Comparison of ENCODE assay signal across 23 cellular contexts in genomic region chr4:16692493-16692892, GRCh38.
DNase-seq lines count a peak whose midpoint lies in the region; ATAC-seq and TF ChIP-seq lines count a peak whose summit lies in the region.
"Had no signal": no experiment of that assay in that cellular context is flagged by ENCODE, and none has a peak within 500 bp of the region (broad histone marks: within the 10 kb centered on the region; RNA-seq: fewer than 3 reads in every experiment).

No MANE protein-coding gene starts in this region.

- POLR2A ChIA-PET in AG04450 (lab: Yijun Ruan, JAX) = no interaction called here
- POLR2A ChIA-PET in PC-3 (lab: Charles Lee; ENCODE audit: unreplicated experiment) = no interaction called here

- H3K9me3 ChIP-seq in AG04450 (ENCODE audit: control insufficient read depth, insufficient read depth, low read length) = no peaks in the 10 kb centered on the region
- H3K9me3 ChIP-seq in PC-3 (ENCODE audit: low read length) = no peaks in the 10 kb centered on the region
- no peaks in the 10 kb centered on the region for H3K9me3 ChIP-seq in esophagus muscularis mucosa
- H3K9me3 ChIP-seq: prostate gland, spleen had no signal

- no peaks in the 10 kb centered on the region for H3K79me2 ChIP-seq in PC-3 (ENCODE audit: low read length)

- in situ Hi-C loops in KBM-7 (cut with MboI; ENCODE audit: low pct_unique_long_range_greater_than_20kb, low sequenced_read_pairs) = no loop called here

- WGBS in esophagus muscularis mucosa = 41% methylated on average over 2 of the region's 2 CpGs

- H3K4me3 ChIP-seq in AG04450 (ENCODE audit: low read depth, low read length) (no peak overlapping the region), PC-3 (ENCODE audit: low read length) (no peak overlapping the region), esophagus muscularis mucosa (no peak overlapping the region), rectal smooth muscle tissue (ENCODE audit: low read length) (no peak overlapping the region)
- H3K4me3 ChIP-seq: prostate gland, spleen had no signal

- 0 out of 2 replicates have a peak overlapping the region, but pooled peaks have one; percentile 7 for H3K4me2 ChIP-seq in PC-3 (ENCODE audit: low read length)

- H3K27ac ChIP-seq in AG04450 (ENCODE audit: low read depth, low read length) = peak overlapping the region; percentile 34
- H3K27ac ChIP-seq in PC-3 (ENCODE audit: low read length) = no peak overlapping the region
- peak overlapping the region; percentile 60 to 68 (median 64) for H3K27ac ChIP-seq in esophagus muscularis mucosa (replicated peaks in 1 of 4)
- peak overlapping the region; percentile 4 for H3K27ac ChIP-seq in rectal smooth muscle tissue (ENCODE audit: low read depth, low read length)

- no peaks in the 10 kb centered on the region for H4K20me1 ChIP-seq in PC-3 (ENCODE audit: low read length)

- H3K4me1 ChIP-seq in PC-3 (ENCODE audit: insufficient read depth, low read length) (peaks cover 7% of the 10 kb centered on the region; the same call in 1 of the 2 replicates), esophagus muscularis mucosa (peaks cover 19 to 46% (median 33%) of the 10 kb centered on the region in 4 donors), rectal smooth muscle tissue (ENCODE audit: control insufficient read depth, insufficient read depth, low read length) (peaks cover 4% of the 10 kb centered on the region)
- H3K4me1 ChIP-seq: prostate gland had no signal

- ATAC-seq in PC-3 (no peak), HG02852 (IDR thresholded peaks at IDR 0.05; ENCODE audit: unreplicated experiment) (no peak), GM21367 (IDR thresholded peaks at IDR 0.05; ENCODE audit: unreplicated experiment) (no peak)
- ATAC-seq: activated naive CD8-positive, alpha-beta T cell treated with anti-CD3 and anti-CD28 coated beads, Interleukin-2, amount 50 U/mL, for 24 hours; left colon; stimulated activated naive CD8-positive, alpha-beta T cell treated with anti-CD3 and anti-CD28 coated beads, Interleukin-15, amount 100 ng/mL, for 72 hours had no signal

- intact Hi-C loops in PC-3 (cut with micrococcal nuclease) (no loop called here), esophagus muscularis mucosa (cut with DNase I) (no loop called here)

- no peak overlapping the region for H2AFZ ChIP-seq in PC-3 (ENCODE audit: low read length)

- H3F3A ChIP-seq in PC-3 (ENCODE audit: low read length, unreplicated experiment) = no peaks in the 10 kb centered on the region

- H3K36me3 ChIP-seq in PC-3 (ENCODE audit: low read depth, low read length) = no peaks in the 10 kb centered on the region
- H3K36me3 ChIP-seq in esophagus muscularis mucosa = no peaks in the 10 kb centered on the region
- H3K36me3 ChIP-seq in rectal smooth muscle tissue (ENCODE audit: control insufficient read depth, insufficient read depth, low read length) = no peaks in the 10 kb centered on the region
- H3K36me3 ChIP-seq: prostate gland, spleen had no signal

- no peak for TF ChIP-seq CTCF in AG04450 (IDR thresholded peaks at IDR 0.05; ENCODE audit: low read depth, low read length)
- TF ChIP-seq CTCF in PC-3 (conservative IDR thresholded peaks at IDR 0.05; ENCODE audit: low read depth, low read length) = no peak
- TF ChIP-seq CTCF in esophagus muscularis mucosa (IDR thresholded peaks at IDR 0.05) = no peak

- no peaks in the 10 kb centered on the region for H3K27me3 ChIP-seq in AG04450 (ENCODE audit: control insufficient read depth, insufficient read depth, low read length)
- H3K27me3 ChIP-seq in PC-3 (ENCODE audit: low read length) = peaks cover 29% of the 10 kb centered on the region
- no peaks in the 10 kb centered on the region for H3K27me3 ChIP-seq in esophagus muscularis mucosa
- H3K27me3 ChIP-seq in rectal smooth muscle tissue (ENCODE audit: control insufficient read depth, insufficient read depth, low read length) = no peaks in the 10 kb centered on the region
- H3K27me3 ChIP-seq: spleen had no signal

- CTCF ChIA-PET in AG04450 (lab: Charles Lee) (no interaction called here), PC-3 (lab: Charles Lee) (no interaction called here)

- DNase-seq in AG04450 (ENCODE audit: low read depth, low spot score) (no peak), PC-3 (no peak), esophagus muscularis mucosa (ENCODE audit: extremely low spot score) (no peak), KBM-7 (no peak), ureter (ENCODE audit: low spot score) (no peak)
- DNase-seq: activated CD4-positive, alpha-beta T cell treated with anti-CD3 and anti-CD28 coated beads for 48 hours; activated naive CD8-positive, alpha-beta T cell treated with anti-CD3 and anti-CD28 coated beads, Interleukin-2, amount 50 U/mL, for 24 hours; DMS 273 treated with DMSO at 0.1 percent for 48 hours; GOT3; Kasumi-1; left colon; NCI-H1092 treated with DMSO at 0.1 percent for 48 hours; NCI-H2029 treated with DMSO at 0.1 percent for 48 hours; NCI-H345; NCI-H82; nephron progenitor cell; spleen; stimulated activated CD4-positive, alpha-beta T cell treated with anti-CD3 and anti-CD28 coated beads, Interleukin-4, amount 100 ng/mL, for 4 hours; stimulated activated naive CD8-positive, alpha-beta T cell treated with anti-CD3 and anti-CD28 coated beads, Interleukin-15, amount 100 ng/mL, for 72 hours had no signal

- no peak for TF ChIP-seq EP300 in esophagus muscularis mucosa (IDR thresholded peaks at IDR 0.05)

- no peak overlapping the region for H3K9ac ChIP-seq in PC-3 (ENCODE audit: low read length)
- H3K9ac ChIP-seq in rectal smooth muscle tissue (ENCODE audit: low read length) = no peak overlapping the region

- TF ChIP-seq POLR2A in esophagus muscularis mucosa (IDR thresholded peaks at IDR 0.05; ENCODE audit: low read depth) = no peak

- no peaks in the 10 kb centered on the region for H3K9me2 ChIP-seq in PC-3 (replicated peaks; ENCODE audit: low read length)

- BruUV-seq in PC-3 (replicated peaks; lab: Mats Ljungman, UMichigan) = no TSS peak
